ENCODE assay signal across 21 cellular contexts in the genomic region with DNA sequence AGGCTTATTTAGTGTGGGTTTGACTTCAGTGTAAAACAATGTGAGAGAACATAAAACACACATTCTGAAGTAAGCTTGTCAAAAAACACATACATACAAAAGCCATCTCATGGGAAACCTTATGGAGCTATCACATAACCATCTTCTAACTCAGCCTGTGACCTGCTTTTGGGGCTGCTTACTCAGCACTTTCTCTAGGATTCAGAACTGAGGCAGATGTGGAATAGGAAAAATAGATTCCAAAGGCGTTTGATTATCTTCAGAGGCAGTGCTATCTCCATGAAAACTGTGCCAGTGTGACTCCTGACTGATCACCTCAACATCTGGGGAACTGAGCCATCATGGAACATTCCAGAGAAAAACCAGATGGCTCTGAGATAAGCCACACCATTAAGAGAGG. TPM values are rescaled to one million over a fixed set of nuclear protein-coding genes. Genes with fewer than 3 reads are reported as not detected.
DNase-seq lines count a peak whose midpoint lies in the region; ATAC-seq, FAIRE-seq and TF ChIP-seq lines count a peak whose summit lies in the region.
"Had no signal": no experiment of that assay in that cellular context is flagged by ENCODE, and none has a peak within 500 bp of the region (broad histone marks: within the 10 kb centered on the region; RNA-seq: fewer than 3 reads in every experiment).

No MANE protein-coding gene starts in this region.

- no peaks in the 10 kb centered on the region for H3K79me2 ChIP-seq in HepG2 (ENCODE audit: insufficient read depth, low read length)

- POLR2A ChIA-PET in HepG2 (lab: Yijun Ruan, JAX) = interaction anchor here (2.3 kb wide), 1 partner anchor 13 kb away, joined by 7 read pairs; the partner anchor contains the start of gene HAL

- H3K27me3 ChIP-seq in HepG2 (ENCODE audit: control insufficient read depth in 1 of 2, insufficient read depth in 2 of 2, low read length in 2 of 2) (no peaks in the 10 kb centered on the region), right lobe of liver (no peaks in the 10 kb centered on the region), left lung (no peaks in the 10 kb centered on the region), ovary (no peaks in the 10 kb centered on the region)

- 100% methylated on average over 1 of the region's 1 CpG for WGBS in HepG2 (ENCODE audit: low lambda C conversion rate)
- 100% methylated on average over 1 of the region's 1 CpG for WGBS in right lobe of liver (ENCODE audit: insufficient coverage, low coverage, low lambda C conversion rate, missing lambda C conversion rate)
- 59 to 80% (median 69%) methylated on average over 1 of the region's 1 CpG for WGBS in ovary, 3 donors

- TF ChIP-seq POLR2A in HepG2 (IDR thresholded peaks at IDR 0.05; ENCODE audit: insufficient read depth in 1 of 2, low read depth in 2 of 2, low read length in 2 of 2) (no peak), right lobe of liver (IDR thresholded peaks at IDR 0.05) (no peak), ovary (IDR thresholded peaks at IDR 0.05) (no peak)

- ATAC-seq in HepG2 (no peak), right lobe of liver (no peak), left lung (no peak)

- CTCF ChIA-PET in HepG2 (lab: Yijun Ruan, JAX; ENCODE audit: low intra/inter-chr PET ratio, low total read pairs) = no interaction called here

- DNase-seq in HepG2 (ENCODE audit: low spot score) (no peak), right lobe of liver (no peak), ecto neural progenitor cell (ENCODE audit: low spot score) (peak; percentile 3), left lung (no peak), ovary (no peak)
- DNase-seq: 8988T; C1 segment of cervical spinal cord; Calu3; CD4-positive, alpha-beta memory T cell; COR-L47; DMS53; DMS79 treated with DMSO at 0.1 percent for 48 hours; GF-D8; GOT3; H7; HCEC 1CT had no signal

- H3K4me3 ChIP-seq in HepG2 (replicated peaks in 1 of 3; ENCODE audit: insufficient read depth in 1 of 3, low read depth in 2 of 3, low read length in 3 of 3) = no peak overlapping the region
- no peak overlapping the region for H3K4me3 ChIP-seq in right lobe of liver
- no peak overlapping the region for H3K4me3 ChIP-seq in left lung
- H3K4me3 ChIP-seq in ovary = no peak overlapping the region

- in situ Hi-C loops in HepG2 (cut with HindIII; ENCODE audit: extremely low pct_ligation_motif_present, low pct_unique_long_range_greater_than_20kb) = loop anchor here (25.0 kb wide), 1 partner anchor 395 kb away; no protein-coding TSS in a partner anchor

- TF ChIP-seq EP300 in HepG2 (IDR thresholded peaks at IDR 0.05; ENCODE audit: low read depth in 2 of 2, low read length in 2 of 2) = no peak
- no peak for TF ChIP-seq EP300 in HepG2 (CRISPR knock-in tag; IDR thresholded peaks at IDR 0.05; ENCODE audit: borderline replicate concordance)
- no peak for TF ChIP-seq EP300 in ovary (IDR thresholded peaks at IDR 0.05)

- no peak for TF ChIP-seq CTCF in HepG2 (CRISPR knock-in tag; IDR thresholded peaks at IDR 0.05)
- no peak for TF ChIP-seq CTCF in right lobe of liver (IDR thresholded peaks at IDR 0.05)
- no peak for TF ChIP-seq CTCF in left lung (IDR thresholded peaks at IDR 0.05)
- no peak for TF ChIP-seq CTCF in ovary (IDR thresholded peaks at IDR 0.05)

- TF ChIP-seq RAD21 in HepG2 (CRISPR knock-in tag; IDR thresholded peaks at IDR 0.05) = no peak

- H3K36me3 ChIP-seq in HepG2 (replicated peaks in 1 of 2; ENCODE audit: control insufficient read depth in 1 of 2, insufficient read depth in 2 of 2, low read length in 2 of 2) (no peaks in the 10 kb centered on the region), right lobe of liver (peaks cover 0 to 11% (median 4%) of the 10 kb centered on the region in 4 donors), left lung (peaks cover 0 to 17% of the 10 kb centered on the region in 2 donors), ovary (no peaks in the 10 kb centered on the region)

- intact Hi-C loops in HepG2 (cut with micrococcal nuclease; ENCODE audit: unreplicated experiment) (no loop called here), right lobe of liver (cut with DNase I) (no loop called here), left lung (cut with DNase I) (no loop called here), ovary (cut with DNase I) (no loop called here)

- no peak overlapping the region for H3K4me2 ChIP-seq in HepG2 (ENCODE audit: low read depth, low read length)

- H3K4me1 ChIP-seq in HepG2 (ENCODE audit: insufficient read depth, low read length) (peaks cover 33% of the 10 kb centered on the region), right lobe of liver (peaks cover 0 to 41% (median 0%) of the 10 kb centered on the region in 4 donors), left lung (no peaks in the 10 kb centered on the region), ovary (ENCODE audit: insufficient read depth) (no peaks in the 10 kb centered on the region)

- H3K9ac ChIP-seq in HepG2 (ENCODE audit: insufficient read depth, low read depth, low read length) = no peak overlapping the region

- no peak overlapping the region for H2AFZ ChIP-seq in HepG2 (ENCODE audit: low read length)

- H3K9me3 ChIP-seq in HepG2 (ENCODE audit: low read length) (no peaks in the 10 kb centered on the region), right lobe of liver (no peaks in the 10 kb centered on the region), left lung (no peaks in the 10 kb centered on the region), ovary (no peaks in the 10 kb centered on the region)

- no TSS peak for BruUV-seq in HepG2 (replicated peaks; lab: Mats Ljungman, UMichigan)

- no peaks in the 10 kb centered on the region for H4K20me1 ChIP-seq in HepG2 (ENCODE audit: insufficient read depth, low read length)

- no peak overlapping the region for H3K27ac ChIP-seq in HepG2 (ENCODE audit: extremely low read length, insufficient read depth, low read length)
- peak overlapping the region in 1 of 3 donors; percentile 53 for H3K27ac ChIP-seq in right lobe of liver
- H3K27ac ChIP-seq in left lung = no peak overlapping the region
- no peak overlapping the region for H3K27ac ChIP-seq in ovary

- FAIRE-seq in HepG2 (lab: Jason Lieb, UNC) = no peak
- FAIRE-seq: GM12891, GM18507 had no signal

RNA-seq across cellular contexts. Expression of gene HAL, which starts 13.5 kb away (rescaled TPM):
- total RNA-seq in HepG2 (2016; rRNA removed; fragmentation: Illumina TruSeq; extraction: Trizol) = 0.56 and 0.89 TPM in 2 replicates
- total RNA-seq in HepG2 (2016; cell fraction: cytosol; rRNA removed; fragmentation: Illumina TruSeq; extraction: Trizol; ENCODE audit: low read depth) = 0.10 and 0.26 TPM in 2 replicates
- 0.58 and 1.1 TPM in 2 replicates for total RNA-seq in HepG2 (2016; cell fraction: insoluble cytoplasmic fraction; rRNA removed; fragmentation: Illumina TruSeq; extraction: Trizol)
- 0.22 and 0.59 TPM in 2 replicates for total RNA-seq in HepG2 (2016; cell fraction: membrane; rRNA removed; fragmentation: Illumina TruSeq; extraction: Trizol)
- total RNA-seq in HepG2 (2016; cell fraction: nucleus; rRNA removed; fragmentation: Illumina TruSeq; extraction: Trizol) = 1.8 and 2.1 TPM in 2 replicates
- 37.8 and 63.7 TPM in 2 replicates for polyA plus RNA-seq in HepG2 (2011; rRNA removed)
- polyA plus RNA-seq in HepG2 (2011; cell fraction: cytosol; rRNA removed) = 17.0 and 30.5 TPM in 2 replicates
- polyA plus RNA-seq in HepG2 (2011; cell fraction: nucleus; rRNA removed) = 159 and 187 TPM in 2 replicates
- 38.1 and 88.4 TPM in 2 replicates for polyA plus RNA-seq in HepG2 (2012)
- polyA plus RNA-seq in HepG2 (2016; cell fraction: cytosol; fragmentation: Illumina TruSeq; extraction: Trizol; ENCODE audit: low read depth) = 0.11 TPM in 2 replicates
- polyA plus RNA-seq in HepG2 (2016; cell fraction: insoluble cytoplasmic fraction; fragmentation: Illumina TruSeq; extraction: Trizol; ENCODE audit: low read depth) = 0.50 and 0.67 TPM in 2 replicates
- polyA plus RNA-seq in HepG2 (2016; cell fraction: membrane; fragmentation: Illumina TruSeq; extraction: Trizol; ENCODE audit: low read depth) = 0.20 and 0.25 TPM in 2 replicates
- polyA plus RNA-seq in HepG2 (2016; cell fraction: nucleus; fragmentation: Illumina TruSeq; extraction: Trizol; ENCODE audit: insufficient read depth, low read depth) = 1.8 and 2.3 TPM in 2 replicates
- polyA minus RNA-seq in HepG2 (2011; rRNA and poly(A)+ RNA removed; ENCODE audit: low replicate concordance) = 3.5 and 84.7 TPM in 2 replicates
- 24.7 and 49.8 TPM in 2 replicates for polyA minus RNA-seq in HepG2 (2011; cell fraction: cytosol; rRNA and poly(A)+ RNA removed)
- 65.0 and 124 TPM in 2 replicates for polyA minus RNA-seq in HepG2 (2011; cell fraction: nucleus; rRNA and poly(A)+ RNA removed)
- 100 to 1,000 TPM in 5 of 6 experiments, 10 to 100 TPM in 1; 95.8 to 190 (median 174) TPM for total RNA-seq in right lobe of liver
- 1 to 10 TPM; 1.1 to 7.1 TPM for total RNA-seq in left lung
- total RNA-seq in ovary = 1 to 10 TPM in 1 of 7 donors, under 1 TPM in 6; 0.23 to 2.9 (median 0.64) TPM
- 1 to 10 TPM in 1 of 2 donors, under 1 TPM in 1; 0.08 to 1.8 TPM for polyA plus RNA-seq in ovary
- total RNA-seq: Daoy, G401 had no signal
- polyA plus RNA-seq: CD4-positive, alpha-beta memory T cell had no signal

RNA-seq across cellular contexts. Expression of gene AMDHD1, which starts 39.5 kb away (rescaled TPM):
- total RNA-seq in HepG2 (2016; rRNA removed; fragmentation: Illumina TruSeq; extraction: Trizol) = 6.2 and 6.5 TPM in 2 replicates
- 0.91 and 1.2 TPM in 2 replicates for total RNA-seq in HepG2 (2016; cell fraction: cytosol; rRNA removed; fragmentation: Illumina TruSeq; extraction: Trizol; ENCODE audit: low read depth)
- total RNA-seq in HepG2 (2016; cell fraction: insoluble cytoplasmic fraction; rRNA removed; fragmentation: Illumina TruSeq; extraction: Trizol) = 6.5 and 6.7 TPM in 2 replicates
- total RNA-seq in HepG2 (2016; cell fraction: membrane; rRNA removed; fragmentation: Illumina TruSeq; extraction: Trizol) = 2.3 and 2.7 TPM in 2 replicates
- total RNA-seq in HepG2 (2016; cell fraction: nucleus; rRNA removed; fragmentation: Illumina TruSeq; extraction: Trizol) = 4.1 and 7.2 TPM in 2 replicates
- 29.6 and 31.5 TPM in 2 replicates for polyA plus RNA-seq in HepG2 (2011; rRNA removed)
- 16.5 and 18.2 TPM in 2 replicates for polyA plus RNA-seq in HepG2 (2011; cell fraction: cytosol; rRNA removed)
- 119 and 127 TPM in 2 replicates for polyA plus RNA-seq in HepG2 (2011; cell fraction: nucleus; rRNA removed)
- polyA plus RNA-seq in HepG2 (2012) = 21.2 and 31.4 TPM in 2 replicates
- polyA plus RNA-seq in HepG2 (2016; cell fraction: cytosol; fragmentation: Illumina TruSeq; extraction: Trizol; ENCODE audit: low read depth) = 0.93 and 1.1 TPM in 2 replicates
- polyA plus RNA-seq in HepG2 (2016; cell fraction: insoluble cytoplasmic fraction; fragmentation: Illumina TruSeq; extraction: Trizol; ENCODE audit: low read depth) = 6.7 and 6.9 TPM in 2 replicates
- polyA plus RNA-seq in HepG2 (2016; cell fraction: membrane; fragmentation: Illumina TruSeq; extraction: Trizol; ENCODE audit: low read depth) = 1.9 and 2.6 TPM in 2 replicates
- polyA plus RNA-seq in HepG2 (2016; cell fraction: nucleus; fragmentation: Illumina TruSeq; extraction: Trizol; ENCODE audit: insufficient read depth, low read depth) = 16.1 and 17.7 TPM in 2 replicates
- 1.8 and 25.6 TPM in 2 replicates for polyA minus RNA-seq in HepG2 (2011; rRNA and poly(A)+ RNA removed; ENCODE audit: low replicate concordance)
- polyA minus RNA-seq in HepG2 (2011; cell fraction: cytosol; rRNA and poly(A)+ RNA removed) = 8.2 and 13.4 TPM in 2 replicates
- 15.7 and 18.8 TPM in 2 replicates for polyA minus RNA-seq in HepG2 (2011; cell fraction: nucleus; rRNA and poly(A)+ RNA removed)
- total RNA-seq in right lobe of liver = 10 to 100 TPM; 41.4 to 97.8 (median 69.1) TPM
- total RNA-seq in left lung = 1 to 10 TPM; 1.3 to 2.4 TPM
- under 1 TPM in 3 of 7 donors, not detected in 4; 0.37 to 0.71 (median 0.57) TPM for total RNA-seq in ovary
- 1 to 10 TPM in 1 of 2 donors, under 1 TPM in 1; 0.13 to 6.1 TPM for polyA plus RNA-seq in ovary

RNA-seq across cellular contexts. Expression of gene CCDC38, which starts 40.2 kb away (rescaled TPM):
- total RNA-seq in HepG2 (2016; rRNA removed; fragmentation: Illumina TruSeq; extraction: Trizol) (0.18 and 0.24 TPM in 2 replicates), right lobe of liver (1 to 10 TPM in 2 of 6 experiments, under 1 TPM in 4; 0.19 to 1.8 (median 0.89) TPM), left lung (under 1 TPM in 1 of 2 donors, not detected in 1; 0.18 TPM), ovary (under 1 TPM in 2 of 7 donors, not detected in 5; 0.25 to 0.37 TPM)
- total RNA-seq in HepG2 (2016; cell fraction: cytosol; rRNA removed; fragmentation: Illumina TruSeq; extraction: Trizol; ENCODE audit: low read depth) = 0.10 and 0.18 TPM in 2 replicates
- total RNA-seq in HepG2 (2016; cell fraction: insoluble cytoplasmic fraction; rRNA removed; fragmentation: Illumina TruSeq; extraction: Trizol) = 0.18 and 0.22 TPM in 2 replicates
- 0.24 and 0.53 TPM in 2 replicates for total RNA-seq in HepG2 (2016; cell fraction: membrane; rRNA removed; fragmentation: Illumina TruSeq; extraction: Trizol)
- total RNA-seq in HepG2 (2016; cell fraction: nucleus; rRNA removed; fragmentation: Illumina TruSeq; extraction: Trizol) = 0.22 and 0.31 TPM in 2 replicates
- polyA plus RNA-seq in HepG2 (2011; rRNA removed) (0.30 and 0.32 TPM in 2 replicates), ovary (under 1 TPM in 1 of 2 donors, not detected in 1; 0.22 TPM)
- 0.13 and 0.35 TPM in 2 replicates for polyA plus RNA-seq in HepG2 (2011; cell fraction: cytosol; rRNA removed)
- polyA plus RNA-seq in HepG2 (2011; cell fraction: nucleus; rRNA removed) = 0.13 and 0.17 TPM in 2 replicates
- polyA plus RNA-seq in HepG2 (2012) = 0.36 and 0.39 TPM in 2 replicates
- 0.05 and 0.08 TPM in 2 replicates for polyA plus RNA-seq in HepG2 (2016; cell fraction: cytosol; fragmentation: Illumina TruSeq; extraction: Trizol; ENCODE audit: low read depth)
- polyA plus RNA-seq in HepG2 (2016; cell fraction: insoluble cytoplasmic fraction; fragmentation: Illumina TruSeq; extraction: Trizol; ENCODE audit: low read depth) = 0.29 and 0.36 TPM in 2 replicates
- polyA plus RNA-seq in HepG2 (2016; cell fraction: membrane; fragmentation: Illumina TruSeq; extraction: Trizol; ENCODE audit: low read depth) = 0.17 and 0.19 TPM in 2 replicates
- 0.35 and 0.41 TPM in 2 replicates for polyA plus RNA-seq in HepG2 (2016; cell fraction: nucleus; fragmentation: Illumina TruSeq; extraction: Trizol; ENCODE audit: insufficient read depth, low read depth)
- 0.16 TPM in 1 of 2 replicates, not detected in the other for polyA minus RNA-seq in HepG2 (2011; rRNA and poly(A)+ RNA removed; ENCODE audit: low replicate concordance)
- polyA minus RNA-seq in HepG2 (2011; cell fraction: cytosol; rRNA and poly(A)+ RNA removed) = 0.35 TPM in 1 of 2 replicates, not detected in the other
- 0.26 and 1.1 TPM in 2 replicates for polyA minus RNA-seq in HepG2 (2011; cell fraction: nucleus; rRNA and poly(A)+ RNA removed)
- total RNA-seq: Calu3, G401, H7 had no signal
- polyA plus RNA-seq: BJ had no signal

RNA-seq across cellular contexts. Expression of gene LTA4H, which starts 52.8 kb away (rescaled TPM):
- total RNA-seq in HepG2 (2016; rRNA removed; fragmentation: Illumina TruSeq; extraction: Trizol) = 90.4 and 114 TPM in 2 replicates
- 19.9 and 28.2 TPM in 2 replicates for total RNA-seq in HepG2 (2016; cell fraction: cytosol; rRNA removed; fragmentation: Illumina TruSeq; extraction: Trizol; ENCODE audit: low read depth)
- total RNA-seq in HepG2 (2016; cell fraction: insoluble cytoplasmic fraction; rRNA removed; fragmentation: Illumina TruSeq; extraction: Trizol) = 86.9 and 108 TPM in 2 replicates
- 66.0 and 81.9 TPM in 2 replicates for total RNA-seq in HepG2 (2016; cell fraction: membrane; rRNA removed; fragmentation: Illumina TruSeq; extraction: Trizol)
- total RNA-seq in HepG2 (2016; cell fraction: nucleus; rRNA removed; fragmentation: Illumina TruSeq; extraction: Trizol) = 54.5 and 55.7 TPM in 2 replicates
- polyA plus RNA-seq in HepG2 (2011; rRNA removed) = 74.4 and 87.5 TPM in 2 replicates
- polyA plus RNA-seq in HepG2 (2011; cell fraction: cytosol; rRNA removed) = 50.8 and 73.9 TPM in 2 replicates
- polyA plus RNA-seq in HepG2 (2011; cell fraction: nucleus; rRNA removed) = 43.0 and 54.3 TPM in 2 replicates
- 111 and 121 TPM in 2 replicates for polyA plus RNA-seq in HepG2 (2012)
- 22.4 and 25.2 TPM in 2 replicates for polyA plus RNA-seq in HepG2 (2016; cell fraction: cytosol; fragmentation: Illumina TruSeq; extraction: Trizol; ENCODE audit: low read depth)
- polyA plus RNA-seq in HepG2 (2016; cell fraction: insoluble cytoplasmic fraction; fragmentation: Illumina TruSeq; extraction: Trizol; ENCODE audit: low read depth) = 97.9 and 98.6 TPM in 2 replicates
- polyA plus RNA-seq in HepG2 (2016; cell fraction: membrane; fragmentation: Illumina TruSeq; extraction: Trizol; ENCODE audit: low read depth) = 49.0 and 58.4 TPM in 2 replicates
- 57.8 and 60.3 TPM in 2 replicates for polyA plus RNA-seq in HepG2 (2016; cell fraction: nucleus; fragmentation: Illumina TruSeq; extraction: Trizol; ENCODE audit: insufficient read depth, low read depth)
- 53.9 and 54.2 TPM in 2 replicates for polyA minus RNA-seq in HepG2 (2011; rRNA and poly(A)+ RNA removed; ENCODE audit: low replicate concordance)
- 45.7 and 50.7 TPM in 2 replicates for polyA minus RNA-seq in HepG2 (2011; cell fraction: cytosol; rRNA and poly(A)+ RNA removed)
- polyA minus RNA-seq in HepG2 (2011; cell fraction: nucleus; rRNA and poly(A)+ RNA removed) = 50.5 and 65.3 TPM in 2 replicates
- total RNA-seq in right lobe of liver = 10 to 100 TPM; 19.0 to 32.5 (median 27.1) TPM
- 100 to 1,000 TPM; 201 to 227 TPM for total RNA-seq in left lung
- total RNA-seq in ovary = 100 to 1,000 TPM in 4 of 7 donors, 10 to 100 TPM in 3; 82.8 to 143 (median 106) TPM
- 100 to 1,000 TPM in 1 of 2 donors, 10 to 100 TPM in 1; 91.2 to 282 TPM for polyA plus RNA-seq in ovary

Comparison
In these comparisons a context has a peak if more than half of its experiments do, and no peak if none do; other contexts are left out.
1. RNA of gene HAL, which starts 13.5 kb away (total RNA-seq): 95.8 to 190 TPM in right lobe of liver; 1.1 to 7.1 TPM in left lung, 0.10 to 2.1 TPM in HepG2 and 0.23 to 2.9 TPM in ovary; every median in the first group is over 10 times any median in the second.